Comparison of ENCODE assay signal across 22 cellular contexts in the genomic region with DNA sequence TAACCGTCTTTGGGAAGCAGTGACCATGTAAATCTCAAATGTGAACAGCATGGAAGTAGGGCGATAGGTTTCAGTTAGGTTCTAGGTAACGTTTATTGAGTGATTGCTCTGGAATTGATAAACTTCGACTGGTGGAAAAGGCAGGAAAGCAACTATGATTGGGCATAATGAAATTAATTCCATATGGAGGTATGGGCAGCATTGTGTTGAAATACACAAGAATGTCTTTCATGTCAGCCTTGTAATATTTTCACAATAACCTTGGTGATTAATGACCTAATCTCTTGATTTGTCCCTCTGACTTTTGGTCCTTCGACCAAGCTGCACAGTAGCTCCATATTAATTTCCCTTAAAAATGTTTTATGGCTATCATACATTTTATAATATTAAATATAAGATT. TPM values are rescaled to one million over a fixed set of nuclear protein-coding genes. Genes with fewer than 3 reads are reported as not detected.
DNase-seq lines count a peak whose midpoint lies in the region; ATAC-seq and TF ChIP-seq lines count a peak whose summit lies in the region.
"Had no signal": no experiment of that assay in that cellular context is flagged by ENCODE, and none has a peak within 500 bp of the region (broad histone marks: within the 10 kb centered on the region; RNA-seq: fewer than 3 reads in every experiment).

No MANE protein-coding gene starts in this region.

- no peak for TF ChIP-seq RAD21 in IMR-90 (IDR thresholded peaks at IDR 0.05; ENCODE audit: low read length)

- H3K4me3 ChIP-seq in IMR-90 (ENCODE audit: insufficient read depth, low read depth, low read length) (no peak overlapping the region), right lobe of liver (no peak overlapping the region)
- H3K4me3 ChIP-seq: lower lobe of right lung, sigmoid colon, thyroid gland had no signal

- no peak for TF ChIP-seq CTCF in CD4-positive, alpha-beta T cell (IDR thresholded peaks at IDR 0.05)
- TF ChIP-seq CTCF in IMR-90 (conservative IDR thresholded peaks at IDR 0.05; ENCODE audit: low read depth, low read length) (no peak), right lobe of liver (IDR thresholded peaks at IDR 0.05) (no peak)

- in situ Hi-C loops in IMR-90 (cut with MboI; ENCODE audit: low sequenced_read_pairs), result no loop called here

- H3K27me3 ChIP-seq in CD4-positive, alpha-beta T cell (ENCODE audit: control insufficient read depth, insufficient read depth, low read length), result no peaks in the 10 kb centered on the region
- H3K27me3 ChIP-seq in IMR-90 (ENCODE audit: control insufficient read depth, insufficient read depth, low read length) (no peaks in the 10 kb centered on the region), right lobe of liver (no peaks in the 10 kb centered on the region)
- H3K27me3 ChIP-seq: pancreas, sigmoid colon, thyroid gland had no signal

- DNase-seq in CD4-positive, alpha-beta T cell, result no peak
- DNase-seq in IMR-90 (no peak), right lobe of liver (no peak), cerebellar cortex (ENCODE audit: low spot score) (no peak), NCI-H2107 (lab: John Stamatoyannopoulos, UW) (no peak), T1000 (lab: John Stamatoyannopoulos, UW) (no peak)
- no peak for DNase-seq in activated naive CD8-positive, alpha-beta T cell treated with anti-CD3 and anti-CD28 coated beads, Interleukin-2, amount 10 ng/mL, durations not matched to agents 7 days and 5 days
- DNase-seq: activated gamma-delta T cell; aorta; Caco-2; effector memory CD4-positive, alpha-beta T cell; EL; hypothalamus; lower lobe of right lung; MV-4-11; NCI-H2081; NCI-H510A; pancreas; sigmoid colon; thyroid gland had no signal

- H2BK15ac ChIP-seq in IMR-90 (ENCODE audit: low read depth, low read length), result no peak overlapping the region

- H3K23ac ChIP-seq in IMR-90 (ENCODE audit: low read depth, low read length), result peak overlapping the region; percentile 31; the same call in 1 of the 2 replicates

- TF ChIP-seq POLR2A in IMR-90 (IDR thresholded peaks at IDR 0.05; ENCODE audit: low read depth, low read length) (no peak), right lobe of liver (IDR thresholded peaks at IDR 0.05) (no peak)

- H3K4ac ChIP-seq in IMR-90 (ENCODE audit: low read depth, low read length), result no peak overlapping the region

- CTCF ChIA-PET in CD4-positive, alpha-beta T cell (lab: Charles Lee), result interaction anchor here (1.4 to 1.9 kb wide), 3 partner anchors 11 to 726 kb away, joined by 3 to 7 read pairs (median 5); a partner anchor contains a TSS
- CTCF ChIA-PET in IMR-90 (lab: Yijun Ruan, JAX), result no interaction called here

- no peak overlapping the region for H3K14ac ChIP-seq in IMR-90 (replicated peaks; ENCODE audit: low read depth, low read length)

- no peak overlapping the region for H3K27ac ChIP-seq in CD4-positive, alpha-beta T cell (ENCODE audit: low read depth, low read length)
- H3K27ac ChIP-seq in IMR-90 (ENCODE audit: insufficient read depth, low read length) (no peak overlapping the region), right lobe of liver (peak overlapping the region; percentile 1 to 100 (median 99))
- H3K27ac ChIP-seq: lower lobe of right lung, pancreas, sigmoid colon, thyroid gland had no signal

- H4K5ac ChIP-seq in IMR-90 (ENCODE audit: low read depth, low read length), result no peak overlapping the region

- no peak overlapping the region for H2AK5ac ChIP-seq in IMR-90 (ENCODE audit: low read depth, low read length)

- peak overlapping the region; percentile 5 for H3K4me3 Mint-ChIP-seq in CD4-positive, alpha-beta T cell
- peak overlapping the region; percentile 0 for H3K4me3 Mint-ChIP-seq in activated naive CD8-positive, alpha-beta T cell treated with anti-CD3 and anti-CD28 coated beads, Interleukin-2, amount 10 ng/mL, durations not matched to agents 7 days and 5 days
- H3K4me3 Mint-ChIP-seq: stimulated activated memory B cell treated with anti-CD40 and anti-IgM and Interleukin-4, amounts not matched to agents 10 μg/mL and 1 μg/mL and 100 μg/mL, for 72 hours had no signal

- POLR2A ChIA-PET in CD4-positive, alpha-beta T cell (lab: Charles Lee), result interaction anchor here (1.3 to 5.2 kb wide), 2 partner anchors 562 to 703 kb away, joined by 3 to 90 read pairs; a partner anchor contains a TSS
- POLR2A ChIA-PET in IMR-90 (lab: Charles Lee; ENCODE audit: unreplicated experiment), result no interaction called here
- POLR2A ChIA-PET in activated naive CD8-positive, alpha-beta T cell treated with anti-CD3 and anti-CD28 coated beads, Interleukin-2, amount 10 ng/mL, durations not matched to agents 7 days and 5 days (lab: Charles Lee), result interaction anchor here (0.8 kb wide), 1 partner anchor 597 kb away, joined by 3 read pairs; a partner anchor contains a TSS

- no peak overlapping the region for H2AK9ac ChIP-seq in IMR-90 (replicated peaks; ENCODE audit: low read depth, low read length, poor library complexity)

- H2AFZ ChIP-seq in IMR-90 (replicated peaks; ENCODE audit: low read length, poor library complexity), result no peak overlapping the region

- H3K9me3 ChIP-seq in CD4-positive, alpha-beta T cell (ENCODE audit: control insufficient read depth, low read length), result no peaks in the 10 kb centered on the region
- H3K9me3 ChIP-seq in IMR-90 (ENCODE audit: control insufficient read depth, insufficient read depth, low read length) (no peaks in the 10 kb centered on the region), right lobe of liver (no peaks in the 10 kb centered on the region)
- H3K9me3 ChIP-seq: Caco-2, lower lobe of right lung, pancreas, sigmoid colon, thyroid gland had no signal

- H3K27me3 Mint-ChIP-seq in CD4-positive, alpha-beta T cell, result no peaks in the 10 kb centered on the region
- H3K27me3 Mint-ChIP-seq in activated naive CD8-positive, alpha-beta T cell treated with anti-CD3 and anti-CD28 coated beads, Interleukin-2, amount 10 ng/mL, durations not matched to agents 7 days and 5 days, result no peaks in the 10 kb centered on the region
- H3K27me3 Mint-ChIP-seq: stimulated activated memory B cell treated with anti-CD40 and anti-IgM and Interleukin-4, amounts not matched to agents 10 μg/mL and 1 μg/mL and 100 μg/mL, for 72 hours had no signal

- no peaks in the 10 kb centered on the region for H3K9me3 Mint-ChIP-seq in CD4-positive, alpha-beta T cell
- H3K9me3 Mint-ChIP-seq in activated naive CD8-positive, alpha-beta T cell treated with anti-CD3 and anti-CD28 coated beads, Interleukin-2, amount 10 ng/mL, durations not matched to agents 7 days and 5 days, result no peaks in the 10 kb centered on the region
- H3K9me3 Mint-ChIP-seq: stimulated activated memory B cell treated with anti-CD40 and anti-IgM and Interleukin-4, amounts not matched to agents 10 μg/mL and 1 μg/mL and 100 μg/mL, for 72 hours had no signal

- no peaks in the 10 kb centered on the region for H3K4me1 ChIP-seq in IMR-90 (ENCODE audit: control insufficient read depth, insufficient read depth, low read length)
- peaks cover 0 to 22% (median 6%) of the 10 kb centered on the region in 4 donors for H3K4me1 ChIP-seq in right lobe of liver

- no peak overlapping the region for H3K9ac ChIP-seq in IMR-90 (ENCODE audit: low read depth, low read length)

- H3K18ac ChIP-seq in IMR-90 (ENCODE audit: low read depth, low read length), result no peak overlapping the region

- peaks cover 3% of the 10 kb centered on the region; the same call in 1 of the 2 replicates for H4K20me1 ChIP-seq in IMR-90 (ENCODE audit: insufficient read depth, low read length)

- H2BK5ac ChIP-seq in IMR-90 (ENCODE audit: low read depth, low read length, poor library complexity, severe bottlenecking), result no peak overlapping the region

- H3K56ac ChIP-seq in IMR-90 (ENCODE audit: extremely low read depth, insufficient read depth, low read length), result no peak overlapping the region

- H3K4me2 ChIP-seq in IMR-90 (ENCODE audit: low read depth, low read length), result no peak overlapping the region

- no TSS peak for BruUV-seq in IMR-90 (replicated peaks; lab: Mats Ljungman, UMichigan)

- no peak overlapping the region for H3K27ac Mint-ChIP-seq in CD4-positive, alpha-beta T cell
- no peak overlapping the region for H3K27ac Mint-ChIP-seq in activated naive CD8-positive, alpha-beta T cell treated with anti-CD3 and anti-CD28 coated beads, Interleukin-2, amount 10 ng/mL, durations not matched to agents 7 days and 5 days
- H3K27ac Mint-ChIP-seq: stimulated activated memory B cell treated with anti-CD40 and anti-IgM and Interleukin-4, amounts not matched to agents 10 μg/mL and 1 μg/mL and 100 μg/mL, for 72 hours had no signal

- no peak overlapping the region for H2BK20ac ChIP-seq in IMR-90 (ENCODE audit: low read depth, low read length)

- no peak overlapping the region for H2BK120ac ChIP-seq in IMR-90 (ENCODE audit: low read depth, low read length)

- WGBS in IMR-90 (ENCODE audit: extremely low coverage in 2 of 2, insufficient read length in 1 of 2), 2 experiments, result 100% methylated on average over 1 of the region's 5 CpGs; no CpG with 5 or more reads in 1 of the 2 experiments
- WGBS in right lobe of liver (ENCODE audit: insufficient coverage, low coverage, low lambda C conversion rate, missing lambda C conversion rate), result 84% methylated on average over 5 of the region's 5 CpGs

- H4K8ac ChIP-seq in IMR-90 (ENCODE audit: low read depth in 2 of 2, low read length in 2 of 2), result no peak overlapping the region

- intact Hi-C loops in CD4-positive, alpha-beta T cell (cut with DNase I, micrococcal nuclease), result loop anchor here (2.0 to 10.0 kb wide), 7 partner anchors 219 to 1278 kb away; a partner anchor contains a TSS
- intact Hi-C loops in IMR-90 (cut with micrococcal nuclease), result loop anchor here (5.0 kb wide), 1 partner anchor 369 kb away; no protein-coding TSS in a partner anchor
- intact Hi-C loops in right lobe of liver (cut with DNase I), result no loop called here

- H3K36me3 ChIP-seq in IMR-90 (ENCODE audit: control insufficient read depth, insufficient read depth, low read length), result no peaks in the 10 kb centered on the region
- no peaks in the 10 kb centered on the region for H3K36me3 ChIP-seq in right lobe of liver
- H3K36me3 ChIP-seq: lower lobe of right lung, pancreas, sigmoid colon, thyroid gland had no signal

- dilution Hi-C loops in IMR-90 (cut with HindIII; ENCODE audit: low sequenced_read_pairs, unreplicated experiment), result no loop called here

- peaks cover 29% of the 10 kb centered on the region for H3K36me3 Mint-ChIP-seq in CD4-positive, alpha-beta T cell (ENCODE audit: low read depth)
- peaks cover 16% of the 10 kb centered on the region for H3K36me3 Mint-ChIP-seq in activated naive CD8-positive, alpha-beta T cell treated with anti-CD3 and anti-CD28 coated beads, Interleukin-2, amount 10 ng/mL, durations not matched to agents 7 days and 5 days

- H3K9me1 ChIP-seq in IMR-90 (ENCODE audit: insufficient read depth, low read length), result 0 out of 2 replicates have a peak, but pooled peaks cover 2% of the 10 kb centered on the region

- H3K79me1 ChIP-seq in IMR-90 (ENCODE audit: low read depth in 1 of 2, low read length in 2 of 2), result peaks cover 13 to 62% of the 10 kb centered on the region in 2 experiments

- no peak overlapping the region for H4K91ac ChIP-seq in IMR-90 (ENCODE audit: insufficient read depth, low read depth, low read length)

- ATAC-seq in CD4-positive, alpha-beta T cell (ENCODE audit: poor library complexity), result no peak
- no peak for ATAC-seq in IMR-90 (ENCODE audit: low read depth)
- no peak for ATAC-seq in activated naive CD8-positive, alpha-beta T cell treated with anti-CD3 and anti-CD28 coated beads, Interleukin-2, amount 10 ng/mL, durations not matched to agents 7 days and 5 days (ENCODE audit: low read depth)
- no peak for ATAC-seq in right lobe of liver
- no peak for ATAC-seq in HG02885 (IDR thresholded peaks at IDR 0.05; ENCODE audit: poor library complexity, unreplicated experiment)
- ATAC-seq: lower lobe of right lung; pancreas; stimulated activated memory B cell treated with anti-CD40 and anti-IgM and Interleukin-4, amounts not matched to agents 10 μg/mL and 1 μg/mL and 100 μg/mL, for 72 hours had no signal

- H3K4me1 Mint-ChIP-seq in CD4-positive, alpha-beta T cell (ENCODE audit: low read depth), result peaks cover 58% of the 10 kb centered on the region
- H3K4me1 Mint-ChIP-seq in activated naive CD8-positive, alpha-beta T cell treated with anti-CD3 and anti-CD28 coated beads, Interleukin-2, amount 10 ng/mL, durations not matched to agents 7 days and 5 days, result peaks cover 37% of the 10 kb centered on the region

RNA-seq across cellular contexts. Expression of a gene that starts 2.8 kb away (rescaled TPM):
- 10 to 100 TPM; 43.5 to 46.6 TPM for total RNA-seq in CD4-positive, alpha-beta T cell
- total RNA-seq in IMR-90 (2012; rRNA removed), result 30.5 and 38.0 TPM in 2 replicates
- 12.4 and 14.5 TPM in 2 replicates for polyA plus RNA-seq in IMR-90 (2012; rRNA removed)
- polyA plus RNA-seq in IMR-90 (2012; cell fraction: cytosol; rRNA removed), result 5.0 and 8.5 TPM in 2 replicates
- polyA plus RNA-seq in IMR-90 (2012; cell fraction: nucleus; rRNA removed; ENCODE audit: low replicate concordance), result 11.7 and 29.8 TPM in 2 replicates
- total RNA-seq in activated naive CD8-positive, alpha-beta T cell treated with anti-CD3 and anti-CD28 coated beads, Interleukin-2, amount 10 ng/mL, durations not matched to agents 7 days and 5 days, result 100 to 1,000 TPM; 101 to 106 TPM
- 10 to 100 TPM; 25.5 to 46.2 (median 36.1) TPM for total RNA-seq in right lobe of liver

RNA-seq across cellular contexts. Expression of a gene that starts 3.5 kb away (rescaled TPM):
- 100 to 1,000 TPM in 1 of 2 experiments, 10 to 100 TPM in 1; 95.1 to 101 TPM for total RNA-seq in CD4-positive, alpha-beta T cell
- total RNA-seq in IMR-90 (2012; rRNA removed) (14.3 and 15.8 TPM in 2 replicates), right lobe of liver (10 to 100 TPM; 12.9 to 28.1 (median 16.6) TPM)
- 9.8 and 12.7 TPM in 2 replicates for polyA plus RNA-seq in IMR-90 (2012; rRNA removed)
- polyA plus RNA-seq in IMR-90 (2012; cell fraction: cytosol; rRNA removed), result 1.8 TPM in 2 replicates
- polyA plus RNA-seq in IMR-90 (2012; cell fraction: nucleus; rRNA removed; ENCODE audit: low replicate concordance), result 18.1 and 77.4 TPM in 2 replicates
- 10 to 100 TPM; 57.3 to 59.9 TPM for total RNA-seq in activated naive CD8-positive, alpha-beta T cell treated with anti-CD3 and anti-CD28 coated beads, Interleukin-2, amount 10 ng/mL, durations not matched to agents 7 days and 5 days

Comparison
In these comparisons a context has a peak if more than half of its experiments do, and no peak if none do; other contexts are left out.
1. H3K27ac ChIP-seq: peak in right lobe of liver (3 of 3); none in CD4-positive, alpha-beta T cell (single experiment) and IMR-90 (single experiment).
2. intact Hi-C loops: an anchor here in CD4-positive, alpha-beta T cell (2.0 to 10.0 kb wide) and IMR-90 (5.0 kb wide); none called in right lobe of liver.